Comparison of ENCODE assay signal across 8 cellular contexts in genomic region chr7:112206238-112207105, GRCh38. TPM values are rescaled to one million over a fixed set of nuclear protein-coding genes. Genes with fewer than 3 reads are reported as not detected.
DNase-seq lines count a peak whose midpoint lies in the region; ATAC-seq and TF ChIP-seq lines count a peak whose summit lies in the region.

A gene with protein sequence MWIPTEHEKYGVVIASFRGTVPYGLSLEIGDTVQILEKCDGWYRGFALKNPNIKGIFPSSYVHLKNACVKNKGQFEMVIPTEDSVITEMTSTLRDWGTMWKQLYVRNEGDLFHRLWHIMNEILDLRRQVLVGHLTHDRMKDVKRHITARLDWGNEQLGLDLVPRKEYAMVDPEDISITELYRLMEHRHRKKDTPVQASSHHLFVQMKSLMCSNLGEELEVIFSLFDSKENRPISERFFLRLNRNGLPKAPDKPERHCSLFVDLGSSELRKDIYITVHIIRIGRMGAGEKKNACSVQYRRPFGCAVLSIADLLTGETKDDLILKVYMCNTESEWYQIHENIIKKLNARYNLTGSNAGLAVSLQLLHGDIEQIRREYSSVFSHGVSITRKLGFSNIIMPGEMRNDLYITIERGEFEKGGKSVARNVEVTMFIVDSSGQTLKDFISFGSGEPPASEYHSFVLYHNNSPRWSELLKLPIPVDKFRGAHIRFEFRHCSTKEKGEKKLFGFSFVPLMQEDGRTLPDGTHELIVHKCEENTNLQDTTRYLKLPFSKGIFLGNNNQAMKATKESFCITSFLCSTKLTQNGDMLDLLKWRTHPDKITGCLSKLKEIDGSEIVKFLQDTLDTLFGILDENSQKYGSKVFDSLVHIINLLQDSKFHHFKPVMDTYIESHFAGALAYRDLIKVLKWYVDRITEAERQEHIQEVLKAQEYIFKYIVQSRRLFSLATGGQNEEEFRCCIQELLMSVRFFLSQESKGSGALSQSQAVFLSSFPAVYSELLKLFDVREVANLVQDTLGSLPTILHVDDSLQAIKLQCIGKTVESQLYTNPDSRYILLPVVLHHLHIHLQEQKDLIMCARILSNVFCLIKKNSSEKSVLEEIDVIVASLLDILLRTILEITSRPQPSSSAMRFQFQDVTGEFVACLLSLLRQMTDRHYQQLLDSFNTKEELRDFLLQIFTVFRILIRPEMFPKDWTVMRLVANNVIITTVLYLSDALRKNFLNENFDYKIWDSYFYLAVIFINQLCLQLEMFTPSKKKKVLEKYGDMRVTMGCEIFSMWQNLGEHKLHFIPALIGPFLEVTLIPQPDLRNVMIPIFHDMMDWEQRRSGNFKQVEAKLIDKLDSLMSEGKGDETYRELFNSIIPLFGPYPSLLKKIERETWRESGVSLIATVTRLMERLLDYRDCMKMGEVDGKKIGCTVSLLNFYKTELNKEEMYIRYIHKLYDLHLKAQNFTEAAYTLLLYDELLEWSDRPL (N-terminal part only) (minus strand): TSS chr7:112206399. CDS start chr7:112206138, 261 bp downstream.
A gene with protein sequence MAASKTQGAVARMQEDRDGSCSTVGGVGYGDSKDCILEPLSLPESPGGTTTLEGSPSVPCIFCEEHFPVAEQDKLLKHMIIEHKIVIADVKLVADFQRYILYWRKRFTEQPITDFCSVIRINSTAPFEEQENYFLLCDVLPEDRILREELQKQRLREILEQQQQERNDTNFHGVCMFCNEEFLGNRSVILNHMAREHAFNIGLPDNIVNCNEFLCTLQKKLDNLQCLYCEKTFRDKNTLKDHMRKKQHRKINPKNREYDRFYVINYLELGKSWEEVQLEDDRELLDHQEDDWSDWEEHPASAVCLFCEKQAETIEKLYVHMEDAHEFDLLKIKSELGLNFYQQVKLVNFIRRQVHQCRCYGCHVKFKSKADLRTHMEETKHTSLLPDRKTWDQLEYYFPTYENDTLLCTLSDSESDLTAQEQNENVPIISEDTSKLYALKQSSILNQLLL (plus strand): TSS chr7:112206695. CDS start chr7:112206717, 22 bp downstream.

- H3K4me1 ChIP-seq in SK-N-SH (ENCODE audit: control insufficient read depth in 1 of 2, insufficient read depth in 2 of 2, low read depth in 1 of 2, low read length in 1 of 2) (peaks cover 0 to 18% of the 10 kb centered on the region in 2 experiments; a peak in 2 of 4 replicates), suprapubic skin (peaks cover 30% of the 10 kb centered on the region)

- DNase-seq in GM10248 (ENCODE audit: extremely low spot score) (peak; percentile 95), NCI-H1092 (lab: John Stamatoyannopoulos, UW) (peak; percentile 100), SK-N-SH (peak; percentile 98), glomerular endothelial cell (ENCODE audit: extremely low read depth, low read depth, low spot score) (peak; percentile 87), occipital lobe (lab: John Stamatoyannopoulos, UW) (peak; percentile 100), suprapubic skin (ENCODE audit: low spot score in 2 of 2) (peak; percentile 99 to 100)
- peak; percentile 98 to 99 for DNase-seq in activated naive CD4-positive, alpha-beta T cell treated with anti-CD3 and anti-CD28 coated beads, Interleukin-2, amount 50 U/mL, for 72 hours (ENCODE audit: low spot score in 2 of 2)

- CTCF ChIA-PET in GM10248 (lab: Yijun Ruan, JAX): interaction anchor here (0.9 kb wide), 1 partner anchor 11 kb away, joined by 3 read pairs; no protein-coding TSS in a partner anchor
- CTCF ChIA-PET in SK-N-SH (lab: Yijun Ruan, JAX): interaction anchor here (0.7 to 4.3 kb wide), 13 partner anchors 9 to 465 kb away, joined by 3 to 25 read pairs (median 4); no protein-coding TSS in a partner anchor

- peak within 1 kb of the TSS; percentile 83 for H3K9ac ChIP-seq in SK-N-SH

- no peak; a peak in 1 of 4 replicates for TF ChIP-seq EP300 in SK-N-SH (IDR thresholded peaks at IDR 0.05; ENCODE audit: borderline replicate concordance in 1 of 2, low read depth in 1 of 2, low read length in 1 of 2)
- TF ChIP-seq EP300 in suprapubic skin (IDR thresholded peaks at IDR 0.05): no peak

- peak within 1 kb of the TSS; percentile 92 for H3K4me2 ChIP-seq in SK-N-SH

- peak in 1 of 2 donors; percentile 71 for TF ChIP-seq POLR2A in suprapubic skin (IDR thresholded peaks at IDR 0.05)

- no peaks in the 10 kb centered on the region for H3F3A ChIP-seq in SK-N-SH (replicated peaks; ENCODE audit: insufficient read depth)

- H3K79me2 ChIP-seq in SK-N-SH (ENCODE audit: insufficient read depth): peaks cover 67% of the 10 kb centered on the region

- H3K9me2 ChIP-seq in SK-N-SH: no peaks in the 10 kb centered on the region

- TF ChIP-seq CTCF in GM10248 (IDR thresholded peaks at IDR 0.05; ENCODE audit: control extremely low read depth, extremely low read depth, low read depth, missing control alignments) (no peak), SK-N-SH (IDR thresholded peaks at IDR 0.05) (no peak), suprapubic skin (IDR thresholded peaks at IDR 0.05) (no peak)

- no peaks in the 10 kb centered on the region for H3K36me3 ChIP-seq in SK-N-SH (replicated peaks in 1 of 2; ENCODE audit: control insufficient read depth in 1 of 2, insufficient read depth in 2 of 2, low read length in 1 of 2)
- H3K36me3 ChIP-seq in suprapubic skin: no peaks in the 10 kb centered on the region

- H2AFZ ChIP-seq in SK-N-SH (ENCODE audit: low read depth): peak within 1 kb of the TSS; percentile 94

- peak within 1 kb of the TSS; percentile 94 to 97 for H3K27ac Mint-ChIP-seq in activated naive CD4-positive, alpha-beta T cell treated with anti-CD3 and anti-CD28 coated beads, Interleukin-2, amount 50 U/mL, for 72 hours

- peak within 1 kb of the TSS; percentile 71 to 92 for H3K27ac ChIP-seq in SK-N-SH (ENCODE audit: low read depth in 2 of 2, low read length in 1 of 2)
- peak within 1 kb of the TSS; percentile 81 for H3K27ac ChIP-seq in suprapubic skin

- ATAC-seq in HG02610 (IDR thresholded peaks at IDR 0.05; ENCODE audit: unreplicated experiment): peak; percentile 95
- peak; percentile 93 to 94 for ATAC-seq in activated naive CD4-positive, alpha-beta T cell treated with anti-CD3 and anti-CD28 coated beads, Interleukin-2, amount 50 U/mL, for 72 hours

- H4K20me1 ChIP-seq in SK-N-SH (ENCODE audit: insufficient read depth): no peaks in the 10 kb centered on the region

- POLR2A ChIA-PET in GM10248 (lab: Yijun Ruan, JAX) (interaction anchor here (0.6 to 2.3 kb wide), 2 partner anchors 44 to 244 kb away, joined by 3 to 14 read pairs; partner anchors contain the start of gene IFRD1), SK-N-SH (lab: Yijun Ruan, JAX) (interaction anchor here (0.9 to 2.4 kb wide), 8 partner anchors 8 to 350 kb away, joined by 3 to 13 read pairs (median 3); partner anchors contain the start of gene IFRD1)

- peaks cover 8 to 9% of the 10 kb centered on the region in 2 donors for H3K36me3 Mint-ChIP-seq in activated naive CD4-positive, alpha-beta T cell treated with anti-CD3 and anti-CD28 coated beads, Interleukin-2, amount 50 U/mL, for 72 hours

- 3% methylated on average over 35 of the region's 73 CpGs for WGBS in SK-N-SH (ENCODE audit: low lambda C conversion rate)
- 0% methylated on average over 37 of the region's 73 CpGs for WGBS in suprapubic skin

- H3K4me3 ChIP-seq in SK-N-SH (ENCODE audit: low read depth in 2 of 2, low read length in 1 of 2): peak within 1 kb of the TSS; percentile 82 to 99
- peak within 1 kb of the TSS; percentile 96 for H3K4me3 ChIP-seq in suprapubic skin

- peak; percentile 41 for TF ChIP-seq RAD21 in SK-N-SH (IDR thresholded peaks at IDR 0.05; ENCODE audit: low read length)

- H3K9me3 Mint-ChIP-seq in activated naive CD4-positive, alpha-beta T cell treated with anti-CD3 and anti-CD28 coated beads, Interleukin-2, amount 50 U/mL, for 72 hours: no peaks in the 10 kb centered on the region

- H3K27me3 ChIP-seq in SK-N-SH (ENCODE audit: insufficient read depth): no peaks in the 10 kb centered on the region
- no peaks in the 10 kb centered on the region for H3K27me3 ChIP-seq in suprapubic skin

- H3K9me3 ChIP-seq in SK-N-SH: no peaks in the 10 kb centered on the region
- H3K9me3 ChIP-seq in suprapubic skin: no peaks in the 10 kb centered on the region

TF ChIP-seq in SK-N-SH, 30 proteins besides CTCF, POLR2A, EP300 and RAD21 (continues in another document):
- TF ChIP-seq NRF1 (IDR thresholded peaks at IDR 0.05; ENCODE audit: low read depth, low read length) (peak; percentile 70), FOSL2 (IDR thresholded peaks at IDR 0.05; ENCODE audit: borderline replicate concordance, low read depth) (no peak), MXI1 (IDR thresholded peaks at IDR 0.05; ENCODE audit: low read depth, low read length) (no peak; the same call in 1 of the 2 replicates), TAF1 (IDR thresholded peaks at IDR 0.05; ENCODE audit: borderline replicate concordance, low read depth, low read length) (peak; percentile 94), RFX5 (IDR thresholded peaks at IDR 0.05; ENCODE audit: low read length) (peak; percentile 89), CHD2 (IDR thresholded peaks at IDR 0.05; ENCODE audit: low read length, partially characterized antibody) (peak; percentile 90), GATA2 (CRISPR knock-in tag; IDR thresholded peaks at IDR 0.05) (no peak), EZH2phosphoT487 (IDR thresholded peaks at IDR 0.05; ENCODE audit: borderline replicate concordance, low read depth) (no peak), JUND (IDR thresholded peaks at IDR 0.05) (no peak)

RNA-seq across cellular contexts. Expression of the first gene that starts in this region (rescaled TPM):
- polyA plus RNA-seq in SK-N-SH (2012; rRNA removed): 8.5 and 8.9 TPM in 2 replicates
- 9.0 and 9.5 TPM in 2 replicates for polyA plus RNA-seq in SK-N-SH (2012; cell fraction: cytosol; rRNA removed)
- 12.5 and 19.7 TPM in 2 replicates for polyA plus RNA-seq in SK-N-SH (2012; cell fraction: nucleus; rRNA removed)
- total RNA-seq in activated naive CD4-positive, alpha-beta T cell treated with anti-CD3 and anti-CD28 coated beads, Interleukin-2, amount 50 U/mL, for 72 hours: 1 to 10 TPM in 1 of 2 donors, under 1 TPM in 1; 0.21 to 1.1 TPM
- 112 and 150 TPM in 2 replicates for total RNA-seq in glomerular endothelial cell
- total RNA-seq in occipital lobe: 109 TPM
- 10 to 100 TPM in 2 of 4 donors, 1 to 10 TPM in 2; 6.4 to 20.5 (median 9.7) TPM for total RNA-seq in suprapubic skin

RNA-seq across cellular contexts. Expression of the second gene that starts in this region (rescaled TPM):
- polyA plus RNA-seq in SK-N-SH (2012; rRNA removed): 11.5 and 12.9 TPM in 2 replicates
- 19.4 and 23.0 TPM in 2 replicates for polyA plus RNA-seq in SK-N-SH (2012; cell fraction: cytosol; rRNA removed)
- polyA plus RNA-seq in SK-N-SH (2012; cell fraction: nucleus; rRNA removed): 3.1 and 7.6 TPM in 2 replicates
- 10 to 100 TPM; 22.7 to 30.4 TPM for total RNA-seq in activated naive CD4-positive, alpha-beta T cell treated with anti-CD3 and anti-CD28 coated beads, Interleukin-2, amount 50 U/mL, for 72 hours
- total RNA-seq in glomerular endothelial cell (16.8 and 17.0 TPM in 2 replicates), occipital lobe (77.0 TPM), suprapubic skin (10 to 100 TPM; 16.5 to 31.9 (median 25.5) TPM)

Comparison
In these comparisons a context has a peak if more than half of its experiments do, and no peak if none do; other contexts are left out.
1. Peak in every context shown above with its lines: DNase-seq, ATAC-seq, H3K4me3 ChIP-seq and H3K27ac ChIP-seq.